ENCODE assay signal across 24 cellular contexts in the genomic region with DNA sequence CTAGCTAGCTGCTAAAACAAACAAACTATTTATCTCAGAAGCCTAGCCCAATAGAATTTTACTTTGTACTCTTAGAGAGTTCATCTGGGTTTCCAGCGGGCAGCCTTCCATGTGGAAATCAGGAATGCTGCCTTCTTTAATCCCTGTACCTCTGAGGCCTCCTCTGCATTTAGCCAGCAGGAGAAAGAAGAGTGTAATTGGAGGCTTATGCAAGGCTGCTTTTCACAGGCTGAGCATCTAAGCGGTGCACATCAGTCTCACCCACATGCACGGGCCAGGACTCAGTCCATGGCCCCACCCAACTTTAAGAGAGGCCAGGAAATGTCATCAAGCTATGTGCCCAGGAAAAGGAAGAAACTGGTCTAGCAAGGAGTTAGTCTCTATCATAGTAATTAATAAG. TPM values are rescaled to one million over a fixed set of nuclear protein-coding genes. Genes with fewer than 3 reads are reported as not detected.
DNase-seq lines count a peak whose midpoint lies in the region; ATAC-seq, FAIRE-seq and TF ChIP-seq lines count a peak whose summit lies in the region.
"Had no signal": no experiment of that assay in that cellular context is flagged by ENCODE, and none has a peak within 500 bp of the region (broad histone marks: within the 10 kb centered on the region; RNA-seq: fewer than 3 reads in every experiment).

No MANE protein-coding gene starts in this region.

- peak in 1 of 3 donors; percentile 34 for ATAC-seq in natural killer cell
- ATAC-seq in HG02870 (IDR thresholded peaks at IDR 0.05; ENCODE audit: unreplicated experiment): no peak
- ATAC-seq in pancreas: no peak
- ATAC-seq: K562, lower lobe of right lung, Panc1 had no signal

- no peaks in the 10 kb centered on the region; the same call in 1 of the 2 replicates for H3K27me3 ChIP-seq in H7 (ENCODE audit: control insufficient read depth, insufficient read depth, low read length)
- no peaks in the 10 kb centered on the region for H3K27me3 ChIP-seq in pancreas

- peaks cover 32 to 42% of the 10 kb centered on the region in 2 donors for H3K4me1 Mint-ChIP-seq in natural killer cell

- WGBS in pancreas, 2 donors: 42 to 44% methylated on average over 3 of the region's 3 CpGs

- no peak for TF ChIP-seq CTCF in VCaP (conservative IDR thresholded peaks at IDR 0.05)
- TF ChIP-seq CTCF in natural killer cell (IDR thresholded peaks at IDR 0.05): no peak
- no peak for TF ChIP-seq CTCF in pancreas (IDR thresholded peaks at IDR 0.05)

- peaks cover 0 to 3% of the 10 kb centered on the region in 2 donors for H3K9me3 Mint-ChIP-seq in natural killer cell

- H3K27ac Mint-ChIP-seq in natural killer cell: peak overlapping the region; percentile 50 to 68

- FAIRE-seq in pancreas (lab: Jason Lieb, UNC): no peak
- FAIRE-seq: endometrium, GM18507, H54, islet of Langerhans, K562 had no signal

- H3K36me3 Mint-ChIP-seq in natural killer cell: peaks cover 6% of the 10 kb centered on the region
- H3K36me3 Mint-ChIP-seq: CD4-positive, alpha-beta memory T cell had no signal

- H3K27ac ChIP-seq in VCaP: peak overlapping the region; percentile 22
- no peak overlapping the region for H3K27ac ChIP-seq in pancreas
- H3K27ac ChIP-seq: lower lobe of right lung had no signal

- no peaks in the 10 kb centered on the region for H3K27me3 Mint-ChIP-seq in natural killer cell (ENCODE audit: low read depth in 2 of 2)

- no peak overlapping the region for H3K4me3 Mint-ChIP-seq in natural killer cell
- H3K4me3 Mint-ChIP-seq: CD4-positive, alpha-beta memory T cell had no signal

- in situ Hi-C loops in KBM-7 (cut with MboI; ENCODE audit: low pct_unique_long_range_greater_than_20kb, low sequenced_read_pairs): no loop called here

- H3K4me3 ChIP-seq in H7 (ENCODE audit: insufficient read depth, low read depth, low read length) (no peak overlapping the region), pancreas (no peak overlapping the region)
- H3K4me3 ChIP-seq: K562, lower lobe of right lung, smooth muscle cell had no signal

- H3K9me3 ChIP-seq in pancreas: no peaks in the 10 kb centered on the region
- H3K9me3 ChIP-seq: lower lobe of right lung had no signal

- H3K36me3 ChIP-seq in H7 (replicated peaks; ENCODE audit: control insufficient read depth, insufficient read depth, low read length) (no peaks in the 10 kb centered on the region), pancreas (no peaks in the 10 kb centered on the region)
- H3K36me3 ChIP-seq: lower lobe of right lung had no signal

- H3K4me1 ChIP-seq in pancreas: no peaks in the 10 kb centered on the region
- H3K4me1 ChIP-seq: lower lobe of right lung had no signal

- DNase-seq in H7 (peak; percentile 28), fibroblast of gingiva (ENCODE audit: low read depth) (peak; percentile 37), natural killer cell (no peak), KBM-7 (no peak), NCI-H226 (no peak), pancreas (no peak)
- DNase-seq: activated CD4-positive, alpha-beta T cell treated with anti-CD3 and anti-CD28 coated beads for 48 hours; activated gamma-delta T cell; CD4-positive, alpha-beta memory T cell; cerebellar nuclear complex; lower lobe of right lung; NCI-H1105; NCI-H748 treated with DMSO at 0.1 percent for 48 hours; substantia nigra had no signal

- intact Hi-C loops in natural killer cell (cut with micrococcal nuclease) (no loop called here), pancreas (cut with DNase I) (no loop called here)

RNA-seq across cellular contexts. Expression of gene PTGDR, which starts 14.0 kb away (rescaled TPM):
- total RNA-seq in H7 (2014; rRNA removed; shearing (Covaris generic)): not detected in 2 replicates
- total RNA-seq in natural killer cell: 100 to 1,000 TPM; 106 to 140 (median 112) TPM
- under 1 TPM in 5 of 6 donors, not detected in 1; 0.04 to 0.29 (median 0.19) TPM for total RNA-seq in pancreas
- polyA plus RNA-seq in pancreas: under 1 TPM; 0.11 to 0.14 TPM
- total RNA-seq: Daoy, K562, smooth muscle cell had no signal
- polyA plus RNA-seq: K562, smooth muscle cell had no signal

Comparison
In these comparisons a context has a peak if more than half of its experiments do, and no peak if none do; other contexts are left out.
1. DNase-seq: peak in H7 (single experiment) and fibroblast of gingiva (single experiment); none in natural killer cell (single experiment), KBM-7 (single experiment), NCI-H226 (single experiment) and pancreas (0 of 6).
2. RNA of gene PTGDR, which starts 14.0 kb away (total RNA-seq): 106 to 140 TPM in natural killer cell; 0.04 to 0.29 TPM in pancreas and not detected in H7; every median in the first group is over 10 times any median in the second.